Comparison of ENCODE assay signal across 11 cellular contexts in the genomic region with DNA sequence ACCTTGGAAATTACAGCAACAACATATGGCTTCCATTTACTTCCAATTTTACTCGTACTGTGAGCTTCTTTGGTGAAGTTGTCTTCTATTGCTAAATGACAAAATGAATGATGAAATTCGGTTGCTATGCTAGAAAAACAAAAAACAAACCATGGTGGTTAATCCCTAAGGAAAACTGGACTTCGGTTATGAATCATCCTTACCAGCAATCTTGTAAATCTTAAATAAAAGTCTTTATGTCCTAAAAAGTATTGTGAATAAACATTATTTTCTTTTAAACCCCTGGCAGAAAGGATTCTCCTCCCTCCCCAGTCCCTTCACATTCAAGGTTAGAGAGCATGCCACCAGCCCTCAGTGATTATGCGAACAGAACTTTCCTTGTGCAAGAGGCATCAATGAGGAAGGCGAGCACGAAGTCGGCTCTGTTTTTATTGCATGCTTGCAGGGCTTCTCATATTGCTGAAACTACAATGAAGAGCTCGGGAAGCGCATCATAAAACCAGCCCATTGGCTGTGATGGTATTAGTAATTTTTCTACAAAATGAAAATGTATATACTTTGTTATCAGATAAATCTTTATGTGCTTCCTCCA.
DNase-seq lines count a peak whose midpoint lies in the region; ATAC-seq, FAIRE-seq and TF ChIP-seq lines count a peak whose summit lies in the region.
"Had no signal": no experiment of that assay in that cellular context is flagged by ENCODE, and none has a peak within 500 bp of the region (broad histone marks: within the 10 kb centered on the region; RNA-seq: fewer than 3 reads in every experiment).

No MANE protein-coding gene starts in this region.

- H3K27me3 Mint-ChIP-seq in CD4-positive, alpha-beta memory T cell = no peaks in the 10 kb centered on the region

- peak; percentile 56 for FAIRE-seq in pancreas (lab: Jason Lieb, UNC)

- ATAC-seq in pancreas (peak in 1 of 4 donors; percentile 51), HG03097 (IDR thresholded peaks at IDR 0.05; ENCODE audit: low FRiP score, unreplicated experiment) (no peak)

- no peak overlapping the region for H3K27ac Mint-ChIP-seq in CD4-positive, alpha-beta memory T cell

- 46 to 56% methylated on average over 9 of the region's 9 CpGs for WGBS in pancreas, 2 donors

- POLR2A ChIA-PET in CD4-positive, alpha-beta memory T cell (lab: Charles Lee; ENCODE audit: partially characterized antibody) = no interaction called here

- no peak for TF ChIP-seq CTCF in pancreas (IDR thresholded peaks at IDR 0.05)

- intact Hi-C loops in pancreas (cut with DNase I) = no loop called here
- intact Hi-C loops in CD4-positive, alpha-beta memory T cell (cut with micrococcal nuclease) = no loop called here

- H3K4me1 ChIP-seq in pancreas = no peaks in the 10 kb centered on the region
- no peaks in the 10 kb centered on the region for H3K4me1 ChIP-seq in CD4-positive, alpha-beta memory T cell (ENCODE audit: insufficient read depth, low read length)
- H3K4me1 ChIP-seq: ascending aorta had no signal

- H3K4me1 Mint-ChIP-seq in CD4-positive, alpha-beta memory T cell = no peaks in the 10 kb centered on the region

- H3K27me3 ChIP-seq in pancreas = peaks cover 0 to 7% (median 0%) of the 10 kb centered on the region in 4 donors
- H3K27me3 ChIP-seq in CD4-positive, alpha-beta memory T cell (ENCODE audit: insufficient read depth, low read length) = no peaks in the 10 kb centered on the region
- H3K27me3 ChIP-seq: ascending aorta had no signal

- no peaks in the 10 kb centered on the region for H3K9me3 ChIP-seq in pancreas
- H3K9me3 ChIP-seq in CD4-positive, alpha-beta memory T cell (ENCODE audit: control insufficient read depth in 1 of 2, low read length in 2 of 2) = no peaks in the 10 kb centered on the region
- H3K9me3 ChIP-seq: ascending aorta had no signal

- no peaks in the 10 kb centered on the region for H3K36me3 Mint-ChIP-seq in CD4-positive, alpha-beta memory T cell

- H3K4me3 Mint-ChIP-seq in CD4-positive, alpha-beta memory T cell = no peak overlapping the region

- H3K4me3 ChIP-seq in pancreas = no peak overlapping the region
- H3K4me3 ChIP-seq in CD4-positive, alpha-beta memory T cell (ENCODE audit: low read length in 2 of 2) = no peak overlapping the region
- H3K4me3 ChIP-seq: ascending aorta, PC-9 had no signal

- H3K27ac ChIP-seq in pancreas = no peak overlapping the region
- H3K27ac ChIP-seq in CD4-positive, alpha-beta memory T cell (ENCODE audit: low read depth, low read length) = no peak overlapping the region
- H3K27ac ChIP-seq: ascending aorta, PC-9 had no signal

- CTCF ChIA-PET in CD4-positive, alpha-beta memory T cell (lab: Charles Lee; ENCODE audit: partially characterized antibody) = no interaction called here

- no peaks in the 10 kb centered on the region for H3K36me3 ChIP-seq in pancreas
- no peaks in the 10 kb centered on the region for H3K36me3 ChIP-seq in CD4-positive, alpha-beta memory T cell (ENCODE audit: insufficient read depth, low read length)
- H3K36me3 ChIP-seq: ascending aorta had no signal

- H3K9me3 Mint-ChIP-seq in CD4-positive, alpha-beta memory T cell = no peaks in the 10 kb centered on the region

- DNase-seq in EH (ENCODE audit: low read depth) (peak; percentile 94), RPMI7951 (ENCODE audit: low read depth) (peak; percentile 88), fibroblast of gingiva (ENCODE audit: low read depth) (peak; percentile 96), pancreas (no peak), HPDE6-E6E7 (ENCODE audit: extremely low spot score) (no peak), UCSD-AML1 (lab: John Stamatoyannopoulos, UW; ENCODE audit: unreplicated experiment) (no peak)
- DNase-seq in CD4-positive, alpha-beta memory T cell = no peak
- DNase-seq: Calu3, PC-9 had no signal

Comparison
In these comparisons a context has a peak if more than half of its experiments do, and no peak if none do; other contexts are left out.
1. DNase-seq: peak in EH (single experiment), RPMI7951 (single experiment) and fibroblast of gingiva (single experiment); none in pancreas (0 of 6), HPDE6-E6E7 (single experiment), UCSD-AML1 (single experiment) and CD4-positive, alpha-beta memory T cell (0 of 5).